ENCODE assay signal across 12 cellular contexts in the genomic region with DNA sequence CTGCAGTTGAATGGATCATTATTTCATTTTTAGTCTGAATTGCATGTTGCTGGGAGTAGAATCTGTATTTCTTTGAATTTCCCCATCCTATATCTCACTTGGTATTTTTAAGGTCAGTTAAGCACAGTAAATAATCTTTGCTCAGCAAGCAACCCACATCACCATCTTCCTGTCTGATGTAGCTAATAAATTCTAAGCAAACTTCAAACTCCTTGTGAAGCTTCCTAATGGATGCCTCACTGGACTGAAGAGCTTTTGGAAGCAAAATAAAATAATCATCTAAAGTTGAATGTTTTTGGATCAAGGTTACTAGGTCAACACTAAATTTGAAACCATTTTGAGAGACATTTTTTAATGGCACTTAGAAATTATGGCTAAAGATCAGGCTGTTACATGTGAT.
DNase-seq lines count a peak whose midpoint lies in the region; ATAC-seq, FAIRE-seq and TF ChIP-seq lines count a peak whose summit lies in the region.
"Had no signal": no experiment of that assay in that cellular context is flagged by ENCODE, and none has a peak within 500 bp of the region (broad histone marks: within the 10 kb centered on the region; RNA-seq: fewer than 3 reads in every experiment).

No MANE protein-coding gene starts in this region.

- intact Hi-C loops in left ventricle myocardium superior (cut with micrococcal nuclease), result no loop called here

- H3K36me3 Mint-ChIP-seq in mesothelial cell of epicardium, result peaks cover 17% of the 10 kb centered on the region
- H3K36me3 Mint-ChIP-seq: CD14-positive monocyte; CD8-positive, alpha-beta T cell had no signal

- FAIRE-seq in RCC 7860 (lab: Jason Lieb, UNC), result no peak

- no peaks in the 10 kb centered on the region for H3K27me3 Mint-ChIP-seq in mesothelial cell of epicardium (ENCODE audit: low read depth)

- peak overlapping the region; percentile 86 for H3K27ac Mint-ChIP-seq in mesothelial cell of epicardium
- H3K27ac Mint-ChIP-seq: CD14-positive monocyte; CD8-positive, alpha-beta T cell had no signal

- DNase-seq in NCI-H2227 treated with DMSO at 0.1 percent for 48 hours (lab: John Stamatoyannopoulos, UW) (peak; percentile 41), NCI-H2227 (lab: John Stamatoyannopoulos, UW; ENCODE audit: unreplicated experiment) (no peak), mesothelial cell of epicardium (ENCODE audit: low spot score in 2 of 2, unreplicated experiment in 2 of 2) (no peak), left ventricle myocardium superior (no peak), NCI-H345 treated with DMSO at 0.1 percent for 48 hours (lab: John Stamatoyannopoulos, UW; ENCODE audit: unreplicated experiment) (no peak), RCC 7860 (ENCODE audit: low spot score) (no peak)
- DNase-seq: CD8-positive, alpha-beta T cell; COR-L47 had no signal

- peaks cover 48% of the 10 kb centered on the region for H3K4me1 Mint-ChIP-seq in mesothelial cell of epicardium

- ATAC-seq in SK-N-SH treated with all-trans-retinoic acid at 6 μM for 48 hours (peak; percentile 65), left ventricle myocardium superior (no peak), GM19395 (IDR thresholded peaks at IDR 0.05; ENCODE audit: unreplicated experiment) (no peak)
- ATAC-seq: CD8-positive, alpha-beta T cell; HCT116 had no signal

- H3K9me3 Mint-ChIP-seq in mesothelial cell of epicardium, result peaks cover 25% of the 10 kb centered on the region
- H3K9me3 Mint-ChIP-seq: CD8-positive, alpha-beta T cell had no signal

- no peak for TF ChIP-seq CTCF in mesothelial cell of epicardium (IDR thresholded peaks at IDR 0.05; ENCODE audit: unreplicated experiment)

- no peak overlapping the region for H3K4me3 Mint-ChIP-seq in mesothelial cell of epicardium
- H3K4me3 Mint-ChIP-seq: CD14-positive monocyte; CD8-positive, alpha-beta T cell had no signal

TF ChIP-seq in SK-N-SH treated with all-trans-retinoic acid at 6 μM for 48 hours, 23 proteins besides CTCF, POLR2A, EP300 and RAD21:
- TF ChIP-seq ZNF8 (CRISPR knock-in tag; IDR thresholded peaks at IDR 0.05) (no peak), ZFP3 (CRISPR knock-in tag; IDR thresholded peaks at IDR 0.05) (no peak), ARNTL (CRISPR knock-in tag; IDR thresholded peaks at IDR 0.05; ENCODE audit: borderline replicate concordance, low read depth) (no peak), ZNF70 (CRISPR knock-in tag; IDR thresholded peaks at IDR 0.05) (no peak), ESRRG (CRISPR knock-in tag; IDR thresholded peaks at IDR 0.05) (no peak), OSR1 (CRISPR knock-in tag; IDR thresholded peaks at IDR 0.05) (no peak)
